ENCODE assay signal across 8 cellular contexts in genomic region chr7:98137826-98138151, GRCh38. TPM values are rescaled to one million over a fixed set of nuclear protein-coding genes. Genes with fewer than 3 reads are reported as not detected.
A peak's percentile ranks its signal among the peaks of the same experiment; 100 is the strongest.
DNase-seq lines count a peak whose midpoint lies in the region; ATAC-seq and TF ChIP-seq lines count a peak whose summit lies in the region.

No MANE protein-coding gene starts in this region.

- TF ChIP-seq EP300 in SK-N-SH (IDR thresholded peaks at IDR 0.05; ENCODE audit: borderline replicate concordance in 1 of 2, low read depth in 1 of 2, low read length in 1 of 2) = no peak

- H3K79me2 ChIP-seq in SK-N-SH (ENCODE audit: insufficient read depth) = peaks cover 6% of the 10 kb centered on the region; the same call in 1 of the 2 replicates

- H3K4me1 ChIP-seq in SK-N-SH (ENCODE audit: control insufficient read depth in 1 of 2, insufficient read depth in 2 of 2, low read depth in 1 of 2, low read length in 1 of 2) = peaks cover 9 to 10% of the 10 kb centered on the region in 2 experiments; a peak in 3 of 4 replicates

- no peak for TF ChIP-seq CTCF in SK-N-SH (IDR thresholded peaks at IDR 0.05)
- no peak for TF ChIP-seq CTCF in lower leg skin (IDR thresholded peaks at IDR 0.05)

- intact Hi-C loops in lower leg skin (cut with DNase I; ENCODE audit: low total_unique reads) = no loop called here

- H3F3A ChIP-seq in SK-N-SH (replicated peaks; ENCODE audit: insufficient read depth) = peaks cover 5% of the 10 kb centered on the region

- CTCF ChIA-PET in SK-N-SH (lab: Yijun Ruan, JAX) = interaction anchor here (9.5 kb wide), 1 partner anchor 28 kb away, joined by 126 read pairs; no protein-coding TSS in a partner anchor

- H3K4me3 ChIP-seq in SK-N-SH (ENCODE audit: low read depth in 2 of 2, low read length in 1 of 2) = no peak overlapping the region
- no peak overlapping the region for H3K4me3 ChIP-seq in lower leg skin (ENCODE audit: low read depth, poor library complexity, severe bottlenecking)

- H3K9me2 ChIP-seq in SK-N-SH = no peaks in the 10 kb centered on the region

- H2AFZ ChIP-seq in SK-N-SH (ENCODE audit: low read depth) = no peak overlapping the region

- H3K27ac Mint-ChIP-seq in effector memory CD8-positive, alpha-beta T cell = no peak overlapping the region

- H3K4me2 ChIP-seq in SK-N-SH = no peak overlapping the region

- no peaks in the 10 kb centered on the region for H3K9me3 Mint-ChIP-seq in effector memory CD8-positive, alpha-beta T cell

- TF ChIP-seq POLR2A in lower leg skin (IDR thresholded peaks at IDR 0.05) = no peak

- H3K9me3 ChIP-seq in SK-N-SH = no peaks in the 10 kb centered on the region

- H3K9ac ChIP-seq in SK-N-SH = no peak overlapping the region

- H3K36me3 ChIP-seq in SK-N-SH (replicated peaks in 1 of 2; ENCODE audit: control insufficient read depth in 1 of 2, insufficient read depth in 2 of 2, low read length in 1 of 2) = peaks cover 13 to 34% of the 10 kb centered on the region in 2 experiments

- POLR2A ChIA-PET in SK-N-SH (lab: Yijun Ruan, JAX) = no interaction called here

- no peak overlapping the region for H3K27ac ChIP-seq in SK-N-SH (ENCODE audit: low read depth in 2 of 2, low read length in 1 of 2)

- WGBS in SK-N-SH (ENCODE audit: low lambda C conversion rate) = 94% methylated on average over 4 of the region's 4 CpGs
- WGBS in lower leg skin, 2 donors = 76 to 96% methylated on average over 4 of the region's 4 CpGs

- H4K20me1 ChIP-seq in SK-N-SH (ENCODE audit: insufficient read depth) = no peaks in the 10 kb centered on the region

- TF ChIP-seq RAD21 in SK-N-SH (IDR thresholded peaks at IDR 0.05; ENCODE audit: low read length) = no peak

- H3K27me3 Mint-ChIP-seq in effector memory CD8-positive, alpha-beta T cell = no peaks in the 10 kb centered on the region

- peaks cover 19 to 22% of the 10 kb centered on the region in 2 donors for H3K4me1 Mint-ChIP-seq in effector memory CD8-positive, alpha-beta T cell (ENCODE audit: low read depth in 2 of 2)

- peaks cover 28% of the 10 kb centered on the region for H3K36me3 Mint-ChIP-seq in effector memory CD8-positive, alpha-beta T cell (ENCODE audit: insufficient read depth)

- no peak overlapping the region for H3K4me3 Mint-ChIP-seq in effector memory CD8-positive, alpha-beta T cell

- ATAC-seq in GM18498 (IDR thresholded peaks at IDR 0.05; ENCODE audit: unreplicated experiment) = peak; percentile 65
- ATAC-seq in GM21515 (IDR thresholded peaks at IDR 0.05; ENCODE audit: unreplicated experiment) = peak; percentile 77
- peak; percentile 85 for ATAC-seq in HG03378 (IDR thresholded peaks at IDR 0.05; ENCODE audit: unreplicated experiment)
- peak; percentile 18 for ATAC-seq in effector memory CD8-positive, alpha-beta T cell (replicated peaks)

- H3K27me3 ChIP-seq in SK-N-SH (ENCODE audit: insufficient read depth) = no peaks in the 10 kb centered on the region

- no peak for DNase-seq in effector memory CD8-positive, alpha-beta T cell
- no peak for DNase-seq in SK-N-SH
- DNase-seq in NCI-H510A (lab: John Stamatoyannopoulos, UW) = no peak
- no peak for DNase-seq in HK-2 (ENCODE audit: unreplicated experiment)
- DNase-seq in lower leg skin (ENCODE audit: low spot score in 2 of 2) = no peak

TF ChIP-seq in SK-N-SH, 30 proteins besides CTCF, POLR2A, EP300 and RAD21:
- no peak for TF ChIP-seq ZBTB33 (IDR thresholded peaks at IDR 0.05; ENCODE audit: borderline replicate concordance, low read depth)
- TF ChIP-seq GABPA (IDR thresholded peaks at IDR 0.05; ENCODE audit: low read depth) = no peak
- TF ChIP-seq POLR2AphosphoS5 (IDR thresholded peaks at IDR 0.05; ENCODE audit: low read depth, low read length) = no peak
- no peak for TF ChIP-seq EZH2phosphoT487 (IDR thresholded peaks at IDR 0.05; ENCODE audit: borderline replicate concordance, low read depth)
- TF ChIP-seq MAX (IDR thresholded peaks at IDR 0.05; ENCODE audit: low read depth) = no peak
- TF ChIP-seq PBX3 (IDR thresholded peaks at IDR 0.05) = no peak
- no peak for TF ChIP-seq FOXM1 (IDR thresholded peaks at IDR 0.05; ENCODE audit: low read depth)
- no peak for TF ChIP-seq FOSL2 (IDR thresholded peaks at IDR 0.05; ENCODE audit: borderline replicate concordance, low read depth)
- TF ChIP-seq MXI1 (IDR thresholded peaks at IDR 0.05; ENCODE audit: low read depth, low read length) = no peak
- TF ChIP-seq USF2 (IDR thresholded peaks at IDR 0.05; ENCODE audit: borderline replicate concordance, low read depth, low read length) = no peak
- no peak for TF ChIP-seq RXRA (IDR thresholded peaks at IDR 0.05; ENCODE audit: borderline replicate concordance, low read depth)
- TF ChIP-seq RFX5 (IDR thresholded peaks at IDR 0.05; ENCODE audit: low read length) = no peak
- no peak for TF ChIP-seq TAF1 (IDR thresholded peaks at IDR 0.05; ENCODE audit: borderline replicate concordance, low read depth, low read length)
- no peak for TF ChIP-seq ELF1 (IDR thresholded peaks at IDR 0.05)
- no peak for TF ChIP-seq FOXJ3 (CRISPR knock-in tag; IDR thresholded peaks at IDR 0.05)
- no peak for TF ChIP-seq NFIC (IDR thresholded peaks at IDR 0.05; ENCODE audit: borderline replicate concordance)
- TF ChIP-seq SIN3A (IDR thresholded peaks at IDR 0.05; ENCODE audit: borderline replicate concordance, low read depth, low read length) = no peak

RNA-seq across cellular contexts. Expression of gene LMTK2, which starts 31.1 kb away (rescaled TPM):
- polyA plus RNA-seq in SK-N-SH (2012; rRNA removed) = 6.8 and 9.0 TPM in 2 replicates
- 5.4 and 6.7 TPM in 2 replicates for polyA plus RNA-seq in SK-N-SH (2012; cell fraction: cytosol; rRNA removed)
- 12.6 and 13.3 TPM in 2 replicates for polyA plus RNA-seq in SK-N-SH (2012; cell fraction: nucleus; rRNA removed)
- 10 to 100 TPM; 31.9 to 44.3 (median 35.0) TPM for total RNA-seq in lower leg skin

Comparison
In these comparisons a context has a peak if more than half of its experiments do, and no peak if none do; other contexts are left out.
1. ATAC-seq: peak in every context shown above with its lines; median percentile 85 in HG03378; 77 in GM21515; 65 in GM18498; 18 in effector memory CD8-positive, alpha-beta T cell.